ENCODE assay signal across 9 cellular contexts in genomic region chr12:15732341-15733061, GRCh38. TPM values are rescaled to one million over a fixed set of nuclear protein-coding genes. Genes with fewer than 3 reads are reported as not detected.
DNase-seq lines count a peak whose midpoint lies in the region; ATAC-seq, FAIRE-seq and TF ChIP-seq lines count a peak whose summit lies in the region.
"Had no signal": no experiment of that assay in that cellular context is flagged by ENCODE, and none has a peak within 500 bp of the region (broad histone marks: within the 10 kb centered on the region; RNA-seq: fewer than 3 reads in every experiment).

No MANE protein-coding gene starts in this region.

- ATAC-seq in GM19372 (IDR thresholded peaks at IDR 0.05; ENCODE audit: low read depth, unreplicated experiment) (peak; percentile 61), HG03139 (IDR thresholded peaks at IDR 0.05; ENCODE audit: unreplicated experiment) (peak; percentile 72)

- H3K4me1 ChIP-seq in small intestine (ENCODE audit: control insufficient read depth in 2 of 2, insufficient read depth in 1 of 2, low read depth in 1 of 2, low read length in 1 of 2) (no peaks in the 10 kb centered on the region), esophagus muscularis mucosa (peaks cover 0 to 28% (median 17%) of the 10 kb centered on the region in 4 donors)

- H3K27ac ChIP-seq in small intestine (ENCODE audit: low read depth in 1 of 2, low read length in 1 of 2) (peak overlapping the region in 1 of 2 donors; percentile 25), esophagus muscularis mucosa (replicated peaks in 1 of 4) (no peak overlapping the region)

- no peak overlapping the region for H3K4me3 ChIP-seq in small intestine (ENCODE audit: low read depth in 1 of 2, low read length in 2 of 2)
- H3K4me3 ChIP-seq in esophagus muscularis mucosa: no peak overlapping the region

- DNase-seq in small intestine (peak; percentile 84), esophagus muscularis mucosa (ENCODE audit: extremely low spot score) (no peak), midbrain (lab: John Stamatoyannopoulos, UW) (no peak)
- no peak for DNase-seq in stimulated activated CD4-positive, alpha-beta T cell treated with anti-CD3 and anti-CD28 coated beads, Interleukin-4, amount 100 ng/mL, for 4 hours
- no peak for DNase-seq in activated CD4-positive, alpha-beta T cell treated with anti-CD3 and anti-CD28 coated beads, Interleukin-2, amount 50 U/mL, for 4 hours
- DNase-seq: NCI-H187 treated with DMSO at 0.1 percent for 48 hours had no signal

- no peaks in the 10 kb centered on the region for H3K9me3 ChIP-seq in small intestine (ENCODE audit: control insufficient read depth, low read depth)
- H3K9me3 ChIP-seq in esophagus muscularis mucosa: no peaks in the 10 kb centered on the region

- peak; percentile 95 for FAIRE-seq in endometrium (lab: Jason Lieb, UNC)
- peak; percentile 76 for FAIRE-seq in small intestine (lab: Jason Lieb, UNC)

- 10 to 51% (median 29%) methylated on average over 6 of the region's 6 CpGs for WGBS in small intestine, 3 donors
- whole genome bisulfite sequencing in esophagus muscularis mucosa: 65% methylated on average over 6 of the region's 6 CpGs

- no peaks in the 10 kb centered on the region for H3K36me3 ChIP-seq in small intestine (ENCODE audit: control insufficient read depth in 2 of 2, insufficient read depth in 2 of 2, low read length in 2 of 2)
- no peaks in the 10 kb centered on the region for H3K36me3 ChIP-seq in esophagus muscularis mucosa

- TF ChIP-seq CTCF in esophagus muscularis mucosa (IDR thresholded peaks at IDR 0.05): no peak

- TF ChIP-seq POLR2A in esophagus muscularis mucosa (IDR thresholded peaks at IDR 0.05; ENCODE audit: low read depth): no peak

- intact Hi-C loops in esophagus muscularis mucosa (cut with DNase I): no loop called here

- TF ChIP-seq EP300 in esophagus muscularis mucosa (IDR thresholded peaks at IDR 0.05): no peak

- H3K27me3 ChIP-seq in small intestine (ENCODE audit: control insufficient read depth in 2 of 2, insufficient read depth in 2 of 2, low read length in 2 of 2) (no peaks in the 10 kb centered on the region), esophagus muscularis mucosa (no peaks in the 10 kb centered on the region)

RNA-seq across cellular contexts. Expression of gene EPS8, which starts 56.7 kb away (rescaled TPM):
- polyA plus RNA-seq in small intestine: 10 to 100 TPM; 38.0 to 56.1 (median 55.4) TPM
- total RNA-seq in esophagus muscularis mucosa: 100 to 1,000 TPM in 1 of 4 donors, 10 to 100 TPM in 3; 54.4 to 120 (median 78.7) TPM
